In the genomic region with DNA sequence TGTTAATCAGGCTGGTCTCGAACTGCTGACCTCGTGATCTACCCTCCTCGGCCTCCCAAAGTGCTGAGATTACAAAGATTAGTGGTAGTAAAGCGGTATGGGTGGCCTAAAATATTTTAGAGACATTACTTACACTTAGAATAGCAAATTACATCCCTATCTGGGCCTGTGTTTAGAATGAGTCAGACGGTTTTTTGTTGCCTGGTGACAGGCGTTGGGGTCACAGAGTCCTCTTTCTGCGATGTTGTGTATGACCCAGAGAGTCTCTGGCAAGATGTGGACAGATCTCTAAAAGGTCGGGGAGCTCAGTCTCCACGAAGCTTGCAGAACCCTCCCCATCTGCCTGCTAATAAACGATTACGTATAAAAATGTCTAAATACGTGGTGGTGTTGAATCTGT, we compare ENCODE assay signal across 23 cellular contexts. TPM values are rescaled to one million over a fixed set of nuclear protein-coding genes. Genes with fewer than 3 reads are reported as not detected.
"Had no signal": no experiment of that assay in that cellular context is flagged by ENCODE, and none has a peak within 500 bp of the region (broad histone marks: within the 10 kb centered on the region; RNA-seq: fewer than 3 reads in every experiment).

No MANE protein-coding gene starts in this region.

- DNase-seq: effector memory CD4-positive, alpha-beta T cell; foreskin melanocyte; heart left ventricle; hippocampal formation; left colon; left ventricle myocardium superior; mesenchymal stem cell; midbrain; naive B cell; stimulated activated CD4-positive, alpha-beta T cell treated with anti-CD3 and anti-CD28 coated beads, Interleukin-2, amount 100 ng/mL, for 24 hours; stimulated activated CD4-positive, alpha-beta T cell treated with anti-CD3 and anti-CD28 coated beads, Interleukin-4, amount 100 ng/mL, for 4 hours; stimulated activated naive CD4-positive, alpha-beta T cell; stomach; substantia nigra; transverse colon had no signal

- H3K4me3 ChIP-seq: esophagus muscularis mucosa, heart left ventricle, lung, skin epidermis, stomach, thoracic aorta, transverse colon had no signal

- H3K27ac ChIP-seq: epithelial cell of prostate, esophagus muscularis mucosa, heart left ventricle, skin epidermis, stomach, thoracic aorta, transverse colon had no signal

- H3K36me3 Mint-ChIP-seq: naive B cell had no signal

- H3K4me3 Mint-ChIP-seq: naive B cell, nephron had no signal

- H3K27me3 ChIP-seq: stomach, transverse colon had no signal

- H3K36me3 ChIP-seq: esophagus muscularis mucosa, heart left ventricle, stomach, thoracic aorta, transverse colon had no signal

- ATAC-seq: heart left ventricle, left colon, left ventricle myocardium superior, sciatic nerve had no signal

- H3K4me1 Mint-ChIP-seq: naive B cell had no signal

- H3K27ac Mint-ChIP-seq: naive B cell, nephron had no signal

- H3K4me1 ChIP-seq: esophagus muscularis mucosa, heart left ventricle, stomach, transverse colon had no signal

- H3K9me3 ChIP-seq: esophagus muscularis mucosa, heart left ventricle, stomach, thoracic aorta, transverse colon had no signal

RNA-seq across cellular contexts. Expression of a gene that starts 39.6 kb away (rescaled TPM):
- total RNA-seq: osteoblast had no signal
